ENCODE assay signal across 2 cellular contexts in genomic region chr10:75460059-75460458, GRCh38.
A peak's percentile ranks its signal among the peaks of the same experiment; 100 is the strongest.
TF ChIP-seq lines count a peak whose summit lies in the region.

No MANE protein-coding gene starts in this region.

TF ChIP-seq in HepG2, 621 proteins besides CTCF, POLR2A, EP300 and RAD21:
- TF ChIP-seq CCAR2 (optimal IDR thresholded peaks at IDR 0.05; ENCODE audit: low read depth, low read length) (no peak), KLF13 (CRISPR knock-in tag; IDR thresholded peaks at IDR 0.05) (no peak), DMAP1 (CRISPR knock-in tag; IDR thresholded peaks at IDR 0.05) (no peak), KDM4B (CRISPR knock-in tag; IDR thresholded peaks at IDR 0.05) (no peak), CEBPB (IDR thresholded peaks at IDR 0.05; ENCODE audit: borderline replicate concordance, low read depth, low read length) (peak; percentile 37; the same call in 1 of the 2 replicates), ZNF460 (CRISPR knock-in tag; IDR thresholded peaks at IDR 0.05; ENCODE audit: borderline replicate concordance) (no peak)
- TF ChIP-seq, protein P1, sequence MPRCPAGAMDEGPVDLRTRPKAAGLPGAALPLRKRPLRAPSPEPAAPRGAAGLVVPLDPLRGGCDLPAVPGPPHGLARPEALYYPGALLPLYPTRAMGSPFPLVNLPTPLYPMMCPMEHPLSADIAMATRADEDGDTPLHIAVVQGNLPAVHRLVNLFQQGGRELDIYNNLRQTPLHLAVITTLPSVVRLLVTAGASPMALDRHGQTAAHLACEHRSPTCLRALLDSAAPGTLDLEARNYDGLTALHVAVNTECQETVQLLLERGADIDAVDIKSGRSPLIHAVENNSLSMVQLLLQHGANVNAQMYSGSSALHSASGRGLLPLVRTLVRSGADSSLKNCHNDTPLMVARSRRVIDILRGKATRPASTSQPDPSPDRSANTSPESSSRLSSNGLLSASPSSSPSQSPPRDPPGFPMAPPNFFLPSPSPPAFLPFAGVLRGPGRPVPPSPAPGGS (CRISPR knock-in tag; IDR thresholded peaks at IDR 0.05) = no peak

TF ChIP-seq in K562, 482 proteins besides CTCF, POLR2A, EP300 and RAD21:
- TF ChIP-seq CEBPG (CRISPR knock-in tag; IDR thresholded peaks at IDR 0.05) = no peak
- peak; percentile 50 to 85; a peak in 3 of 4 replicates for TF ChIP-seq CEBPG (tag; conservative IDR thresholded peaks at IDR 0.05 in 1 of 2, IDR thresholded peaks at IDR 0.05 in 1 of 2)
- TF ChIP-seq CEBPB (tag; IDR thresholded peaks at IDR 0.05) = peak; percentile 84
- no peak for TF ChIP-seq ZNF511 (CRISPR knock-in tag; IDR thresholded peaks at IDR 0.05)
- TF ChIP-seq BRD4 (IDR thresholded peaks at IDR 0.05) = no peak
